ENCODE assay signal across 8 cellular contexts in genomic region chr1:55257958-55258357, GRCh38. TPM values are rescaled to one million over a fixed set of nuclear protein-coding genes. Genes with fewer than 3 reads are reported as not detected.
DNase-seq lines count a peak whose midpoint lies in the region; ATAC-seq and TF ChIP-seq lines count a peak whose summit lies in the region.

No MANE protein-coding gene starts in this region.

- TF ChIP-seq CTCF in tibial artery (IDR thresholded peaks at IDR 0.05) (no peak), lower leg skin (IDR thresholded peaks at IDR 0.05) (no peak), gastroesophageal sphincter (IDR thresholded peaks at IDR 0.05) (no peak)

- H3K4me1 ChIP-seq in tibial artery (peaks cover 0 to 6% (median 0%) of the 10 kb centered on the region in 4 donors), gastroesophageal sphincter (peaks cover 0 to 5% (median 0%) of the 10 kb centered on the region in 3 donors)

- H3K36me3 ChIP-seq in tibial artery (no peaks in the 10 kb centered on the region), gastroesophageal sphincter (no peaks in the 10 kb centered on the region)

- intact Hi-C loops in tibial artery (cut with DNase I; ENCODE audit: low total_unique reads) = no loop called here
- intact Hi-C loops in lower leg skin (cut with DNase I; ENCODE audit: low total_unique reads) = no loop called here

- H3K27me3 ChIP-seq in tibial artery = no peaks in the 10 kb centered on the region
- no peaks in the 10 kb centered on the region for H3K27me3 ChIP-seq in gastroesophageal sphincter

- H3K27ac ChIP-seq in tibial artery (no peak overlapping the region), gastroesophageal sphincter (no peak overlapping the region)

- TF ChIP-seq POLR2A in lower leg skin (IDR thresholded peaks at IDR 0.05) (no peak), gastroesophageal sphincter (IDR thresholded peaks at IDR 0.05) (no peak)

- ATAC-seq in GM18909 (IDR thresholded peaks at IDR 0.05; ENCODE audit: poor library complexity, unreplicated experiment) (peak; percentile 83), HG03175 (IDR thresholded peaks at IDR 0.05; ENCODE audit: unreplicated experiment) (peak; percentile 62), gastroesophageal sphincter (no peak)

- peak; percentile 27 to 31 for DNase-seq in activated CD8-positive, alpha-beta memory T cell treated with anti-CD3 and anti-CD28 coated beads for 4 hours (ENCODE audit: low read depth in 2 of 2)
- DNase-seq in stimulated activated CD4-positive, alpha-beta T cell treated with anti-CD3 and anti-CD28 coated beads, Interleukin-2, amount 100 ng/mL, for 48 hours = peak; percentile 10 to 44
- DNase-seq in tibial artery (no peak), SW 1271 (lab: John Stamatoyannopoulos, UW) (no peak), lower leg skin (ENCODE audit: low spot score in 2 of 2) (no peak)

- TF ChIP-seq EP300 in gastroesophageal sphincter (IDR thresholded peaks at IDR 0.05) = no peak

- 65 to 68% methylated on average over 3 of the region's 3 CpGs for WGBS in lower leg skin, 2 donors
- WGBS in gastroesophageal sphincter (ENCODE audit: low coverage in 1 of 2), 2 donors = 49 to 71% methylated on average over 2 to 3 of the region's 3 CpGs

- no peaks in the 10 kb centered on the region for H3K9me3 ChIP-seq in tibial artery
- H3K9me3 ChIP-seq in gastroesophageal sphincter = no peaks in the 10 kb centered on the region

- H3K4me3 ChIP-seq in tibial artery = no peak overlapping the region
- H3K4me3 ChIP-seq in lower leg skin (ENCODE audit: low read depth, poor library complexity, severe bottlenecking) = no peak overlapping the region
- no peak overlapping the region for H3K4me3 ChIP-seq in gastroesophageal sphincter

RNA-seq across cellular contexts. Expression of gene USP24, which starts 42.8 kb away (rescaled TPM):
- total RNA-seq in lower leg skin (10 to 100 TPM; 20.9 to 58.6 (median 40.5) TPM), gastroesophageal sphincter (10 to 100 TPM; 36.8 to 54.8 (median 45.5) TPM)

Comparison
In these comparisons a context has a peak if more than half of its experiments do, and no peak if none do; other contexts are left out.
1. DNase-seq: peak in activated CD8-positive, alpha-beta memory T cell treated with anti-CD3 and anti-CD28 coated beads for 4 hours (2 of 2) and stimulated activated CD4-positive, alpha-beta T cell treated with anti-CD3 and anti-CD28 coated beads, Interleukin-2, amount 100 ng/mL, for 48 hours (2 of 2); none in tibial artery (0 of 2), SW 1271 (0 of 2) and lower leg skin (0 of 2).